In genomic region chr1:172531412-172531811, GRCh38 we compare ENCODE assay signal across 1 cellular context.
TF ChIP-seq lines count a peak whose summit lies in the region.

No MANE protein-coding gene starts in this region.

TF ChIP-seq in WTC11, 78 proteins besides CTCF, POLR2A, EP300 and RAD21 (continued from another document):
- TF ChIP-seq E2F4 (CRISPR knock-in tag; IDR thresholded peaks at IDR 0.05; ENCODE audit: borderline replicate concordance, low read depth), result no peak
- TF ChIP-seq PRRX2 (CRISPR knock-in tag; IDR thresholded peaks at IDR 0.05), result no peak
- no peak for TF ChIP-seq ZNF263 (CRISPR knock-in tag; IDR thresholded peaks at IDR 0.05; ENCODE audit: low read depth)
- TF ChIP-seq GTF2I (CRISPR knock-in tag; conservative IDR thresholded peaks at IDR 0.05), result no peak
- TF ChIP-seq ESRRA (CRISPR knock-in tag; IDR thresholded peaks at IDR 0.05; ENCODE audit: borderline replicate concordance), result no peak
- no peak for TF ChIP-seq ZNF121 (CRISPR knock-in tag; IDR thresholded peaks at IDR 0.05)
- no peak for TF ChIP-seq ZNF423 (CRISPR knock-in tag; IDR thresholded peaks at IDR 0.05)
